In genomic region chr5:35855221-35855620, GRCh38 we compare ENCODE assay signal across 14 cellular contexts. TPM values are rescaled to one million over a fixed set of nuclear protein-coding genes. Genes with fewer than 3 reads are reported as not detected.
DNase-seq lines count a peak whose midpoint lies in the region; ATAC-seq and TF ChIP-seq lines count a peak whose summit lies in the region.
"Had no signal": no experiment of that assay in that cellular context is flagged by ENCODE, and none has a peak within 500 bp of the region (broad histone marks: within the 10 kb centered on the region; RNA-seq: fewer than 3 reads in every experiment).

No MANE protein-coding gene starts in this region.

- no peak overlapping the region for H3K27ac Mint-ChIP-seq in endodermal cell
- H3K27ac Mint-ChIP-seq: WTC11 had no signal

- H3K4me1 ChIP-seq in SJSA1 (replicated peaks) (peaks cover 57% of the 10 kb centered on the region), endodermal cell (ENCODE audit: control insufficient read depth, insufficient read depth, low read length) (peaks cover 34% of the 10 kb centered on the region), thymus (ENCODE audit: control insufficient read depth, insufficient read depth, low read length) (peaks cover 46% of the 10 kb centered on the region)

- peaks cover 13% of the 10 kb centered on the region for H3K36me3 Mint-ChIP-seq in activated T-cell treated with anti-CD3 and anti-CD28 coated beads, Interleukin-2, amount 50 U/mL, for 4 hours (ENCODE audit: insufficient read depth)
- H3K36me3 Mint-ChIP-seq in endodermal cell (ENCODE audit: low read depth) = no peaks in the 10 kb centered on the region
- H3K36me3 Mint-ChIP-seq: WTC11 had no signal

- ATAC-seq in activated T-cell treated with anti-CD3 and anti-CD28 coated beads, Interleukin-2, amount 50 U/mL, for 4 hours = no peak
- ATAC-seq in GM19455 (IDR thresholded peaks at IDR 0.05; ENCODE audit: unreplicated experiment) (no peak), HG02610 (IDR thresholded peaks at IDR 0.05; ENCODE audit: unreplicated experiment) (no peak)
- ATAC-seq: WTC11 had no signal

- 100% methylated on average over 1 of the region's 1 CpG for WGBS in endodermal cell (ENCODE audit: insufficient coverage in 1 of 2, insufficient read length in 1 of 2), 2 experiments
- 94% methylated on average over 1 of the region's 1 CpG for whole genome bisulfite sequencing in thymus

- H3K9me3 ChIP-seq in SJSA1 (replicated peaks) (no peaks in the 10 kb centered on the region), endodermal cell (ENCODE audit: control insufficient read depth, low read length) (peaks cover 6% of the 10 kb centered on the region), thymus (ENCODE audit: control insufficient read depth) (no peaks in the 10 kb centered on the region)
- H3K9me3 ChIP-seq: sigmoid colon had no signal

- H3K9ac ChIP-seq in endodermal cell (ENCODE audit: extremely low read depth, low read length, poor library complexity, severe bottlenecking) = no peak overlapping the region

- H3K36me3 ChIP-seq in SJSA1 (0 out of 2 replicates have a peak, but pooled peaks cover 4% of the 10 kb centered on the region), endodermal cell (ENCODE audit: control insufficient read depth, insufficient read depth, low read length) (no peaks in the 10 kb centered on the region), thymus (ENCODE audit: control insufficient read depth, insufficient read depth) (no peaks in the 10 kb centered on the region)
- H3K36me3 ChIP-seq: sigmoid colon had no signal

- no peaks in the 10 kb centered on the region for H3K27me3 ChIP-seq in SJSA1 (replicated peaks)
- H3K27me3 ChIP-seq in endodermal cell (ENCODE audit: control insufficient read depth, insufficient read depth, low read length, poor library complexity, severe bottlenecking) = no peaks in the 10 kb centered on the region
- no peaks in the 10 kb centered on the region for H3K27me3 ChIP-seq in thymus (ENCODE audit: control insufficient read depth, insufficient read depth)
- H3K27me3 ChIP-seq: sigmoid colon had no signal

- H3K4me1 Mint-ChIP-seq in activated T-cell treated with anti-CD3 and anti-CD28 coated beads, Interleukin-2, amount 50 U/mL, for 4 hours (ENCODE audit: low read depth) = peaks cover 83% of the 10 kb centered on the region
- peaks cover 43% of the 10 kb centered on the region for H3K4me1 Mint-ChIP-seq in endodermal cell

- H3K4me3 Mint-ChIP-seq in activated T-cell treated with anti-CD3 and anti-CD28 coated beads, Interleukin-2, amount 50 U/mL, for 4 hours = peak overlapping the region; percentile 85
- H3K4me3 Mint-ChIP-seq in endodermal cell = no peak overlapping the region
- H3K4me3 Mint-ChIP-seq: WTC11 had no signal

- TF ChIP-seq CTCF in endodermal cell (conservative IDR thresholded peaks at IDR 0.05) = no peak

- no peak overlapping the region for H3K4me3 ChIP-seq in SJSA1
- H3K4me3 ChIP-seq in endodermal cell (ENCODE audit: low read length) = peak overlapping the region; percentile 47
- peak overlapping the region; percentile 25 for H3K4me3 ChIP-seq in thymus (ENCODE audit: low read length)
- H3K4me3 ChIP-seq: sigmoid colon, SK-N-MC had no signal

- H3K27ac ChIP-seq in SJSA1 (0 out of 2 replicates have a peak overlapping the region, but pooled peaks have one; percentile 89), endodermal cell (ENCODE audit: low read depth, low read length) (no peak overlapping the region), thymus (ENCODE audit: low read depth) (peak overlapping the region; percentile 86)
- H3K27ac ChIP-seq: sigmoid colon, SK-N-MC had no signal

- no peak for DNase-seq in activated T-cell treated with anti-CD3 and anti-CD28 coated beads, Interleukin-2, amount 50 U/mL, for 4 hours
- DNase-seq in activated T-cell treated with anti-CD3 and anti-CD28 coated beads for 4 hours = no peak
- DNase-seq in SJSA1 (ENCODE audit: low read depth in 1 of 2, low spot score in 2 of 2) = no peak
- no peak for DNase-seq in endodermal cell
- DNase-seq in OCI-M1 (lab: John Stamatoyannopoulos, UW) = no peak
- DNase-seq: NCI-H1048; NCI-H226; sigmoid colon; stimulated activated CD4-positive, alpha-beta T cell treated with anti-CD3 and anti-CD28 coated beads, Interleukin-4, amount 100 ng/mL, for 1 hour had no signal

- H3K27me3 Mint-ChIP-seq in activated T-cell treated with anti-CD3 and anti-CD28 coated beads, Interleukin-2, amount 50 U/mL, for 4 hours (ENCODE audit: low read depth) = no peaks in the 10 kb centered on the region
- H3K27me3 Mint-ChIP-seq in endodermal cell (ENCODE audit: insufficient read depth) = no peaks in the 10 kb centered on the region

- H3K9me3 Mint-ChIP-seq in activated T-cell treated with anti-CD3 and anti-CD28 coated beads, Interleukin-2, amount 50 U/mL, for 4 hours = no peaks in the 10 kb centered on the region
- no peaks in the 10 kb centered on the region for H3K9me3 Mint-ChIP-seq in endodermal cell
- H3K9me3 Mint-ChIP-seq: WTC11 had no signal

RNA-seq across cellular contexts. Expression of gene IL7R, which starts 1.5 kb away (rescaled TPM):
- 10 to 100 TPM; 53.5 to 65.8 (median 54.7) TPM for total RNA-seq in activated T-cell treated with anti-CD3 and anti-CD28 coated beads, Interleukin-2, amount 50 U/mL, for 4 hours
- total RNA-seq in SJSA1 (2014; rRNA removed; shearing (Covaris generic)) = 86.6 and 90.1 TPM in 2 replicates
- total RNA-seq in endodermal cell = under 1 TPM; 0.69 to 0.79 TPM
- 0.18 TPM for polyA plus RNA-seq in endodermal cell (2013, experiment 1 of 2)
- polyA plus RNA-seq in endodermal cell (2013, experiment 2 of 2) = 0.79 TPM
- 167 TPM for polyA plus RNA-seq in thymus

Comparison
In these comparisons a context has a peak if more than half of its experiments do, and no peak if none do; other contexts are left out.
1. RNA of gene IL7R, which starts 1.5 kb away (total RNA-seq): 86.6 to 90.1 TPM in SJSA1 and 53.5 to 65.8 TPM in activated T-cell treated with anti-CD3 and anti-CD28 coated beads, Interleukin-2, amount 50 U/mL, for 4 hours; 0.69 to 0.79 TPM in endodermal cell; every median in the first group is over 10 times any median in the second.